In genomic region chr22:20124083-20124787, GRCh38 we compare ENCODE assay signal across 23 cellular contexts. TPM values are rescaled to one million over a fixed set of nuclear protein-coding genes. Genes with fewer than 3 reads are reported as not detected.
"Had no signal": no experiment of that assay in that cellular context is flagged by ENCODE, and none has a peak within 500 bp of the region (broad histone marks: within the 10 kb centered on the region; RNA-seq: fewer than 3 reads in every experiment).

No MANE protein-coding gene starts in this region.

- H3K4me3 ChIP-seq: left lung, prostate gland, right atrium auricular region, smooth muscle cell had no signal

- H3K9ac ChIP-seq: SK-N-SH had no signal

- H3K4me1 ChIP-seq: prostate gland had no signal

- H3K27ac Mint-ChIP-seq: activated CD4-positive, alpha-beta memory T cell treated with anti-CD3 and anti-CD28 coated beads, Interleukin-2, amount 10 ng/mL, durations not matched to agents 7 days and 5 days; activated CD8-positive, alpha-beta memory T cell treated with anti-CD3 and anti-CD28 coated beads, Interleukin-2, amount 10 ng/mL, durations not matched to agents 7 days and 5 days; type B pancreatic cell had no signal

- H3K27ac ChIP-seq: epithelial cell of prostate, left lung, prostate gland, right atrium auricular region had no signal

- H3K27me3 ChIP-seq: left lung, right atrium auricular region had no signal

- H3K27me3 Mint-ChIP-seq: activated CD4-positive, alpha-beta memory T cell treated with anti-CD3 and anti-CD28 coated beads, Interleukin-2, amount 10 ng/mL, durations not matched to agents 7 days and 5 days; activated CD8-positive, alpha-beta memory T cell treated with anti-CD3 and anti-CD28 coated beads, Interleukin-2, amount 10 ng/mL, durations not matched to agents 7 days and 5 days; type B pancreatic cell had no signal

- H3K4me2 ChIP-seq: SK-N-SH, smooth muscle cell had no signal

- DNase-seq: activated CD4-positive, alpha-beta memory T cell treated with anti-CD3 and anti-CD28 coated beads, Interleukin-2, amount 10 ng/mL, durations not matched to agents 7 days and 5 days; activated CD4-positive, alpha-beta T cell treated with anti-CD3 and anti-CD28 coated beads for 48 hours; activated CD4-positive, CD25-positive, alpha-beta regulatory T cell; activated CD8-positive, alpha-beta memory T cell treated with anti-CD3 and anti-CD28 coated beads, Interleukin-2, amount 10 ng/mL, durations not matched to agents 7 days and 5 days; activated effector memory CD4-positive, alpha-beta T cell treated with anti-CD3 and anti-CD28 coated beads, Interleukin-2, amount 50 U/mL, for 16 hours; activated naive CD4-positive, alpha-beta T cell treated with anti-CD3 and anti-CD28 coated beads, Interleukin-2, amount 50 U/mL, for 16 hours; activated T-cell treated with anti-CD3 and anti-CD28 coated beads, Interleukin-2, amount 50 U/mL, for 4 hours; amniotic stem cell; dermis blood vessel endothelial cell; foreskin fibroblast; hypothalamus; left lung; midbrain; SK-N-SH; stimulated activated CD4-positive, alpha-beta T cell treated with anti-CD3 and anti-CD28 coated beads, Interleukin-4, amount 100 ng/mL, for 4 hours; stimulated activated naive CD4-positive, alpha-beta T cell; T-helper 9 cell had no signal

- H3K9me3 ChIP-seq: left lung, prostate gland, right atrium auricular region, SK-N-SH had no signal

- H3K9me3 Mint-ChIP-seq: activated CD4-positive, alpha-beta memory T cell treated with anti-CD3 and anti-CD28 coated beads, Interleukin-2, amount 10 ng/mL, durations not matched to agents 7 days and 5 days; activated T-cell treated with anti-CD3 and anti-CD28 coated beads, Interleukin-2, amount 50 U/mL, for 4 hours; type B pancreatic cell had no signal

- ATAC-seq: activated CD8-positive, alpha-beta memory T cell treated with anti-CD3 and anti-CD28 coated beads, Interleukin-2, amount 10 ng/mL, durations not matched to agents 7 days and 5 days; activated T-cell treated with anti-CD3 and anti-CD28 coated beads, Interleukin-2, amount 50 U/mL, for 4 hours; left lung had no signal

- H3K4me3 Mint-ChIP-seq: activated CD4-positive, alpha-beta memory T cell treated with anti-CD3 and anti-CD28 coated beads, Interleukin-2, amount 10 ng/mL, durations not matched to agents 7 days and 5 days; activated CD8-positive, alpha-beta memory T cell treated with anti-CD3 and anti-CD28 coated beads, Interleukin-2, amount 10 ng/mL, durations not matched to agents 7 days and 5 days; activated T-cell treated with anti-CD3 and anti-CD28 coated beads, Interleukin-2, amount 50 U/mL, for 4 hours; type B pancreatic cell had no signal

RNA-seq across cellular contexts. Expression of gene CCDC188, which starts 26.6 kb away (rescaled TPM):
- total RNA-seq: activated CD8-positive, alpha-beta memory T cell treated with anti-CD3 and anti-CD28 coated beads, Interleukin-2, amount 10 ng/mL, durations not matched to agents 7 days and 5 days; activated T-cell treated with anti-CD3 and anti-CD28 coated beads, Interleukin-2, amount 50 U/mL, for 4 hours; smooth muscle cell had no signal
- polyA plus RNA-seq: neural cell, smooth muscle cell had no signal
